Comparison of ENCODE assay signal across 11 cellular contexts in genomic region chrX:41664307-41665299, GRCh38. TPM values are rescaled to one million over a fixed set of nuclear protein-coding genes. Genes with fewer than 3 reads are reported as not detected.
DNase-seq lines count a peak whose midpoint lies in the region; ATAC-seq and TF ChIP-seq lines count a peak whose summit lies in the region.
"Had no signal": no experiment of that assay in that cellular context is flagged by ENCODE, and none has a peak within 500 bp of the region (broad histone marks: within the 10 kb centered on the region; RNA-seq: fewer than 3 reads in every experiment).

No MANE protein-coding gene starts in this region.

- no peaks in the 10 kb centered on the region for H3K9me3 ChIP-seq in upper lobe of right lung

- H3K36me3 ChIP-seq in upper lobe of right lung = no peaks in the 10 kb centered on the region
- H3K36me3 ChIP-seq: WERI-Rb-1 had no signal

- intact Hi-C loops in upper lobe of right lung (cut with DNase I) = no loop called here

- DNase-seq in fibroblast of villous mesenchyme (ENCODE audit: low read depth) = peak; percentile 7
- no peak for DNase-seq in NCI-H1694 treated with DMSO at 0.1 percent for 48 hours (lab: John Stamatoyannopoulos, UW)
- no peak for DNase-seq in hippocampal formation (lab: John Stamatoyannopoulos, UW)
- DNase-seq in upper lobe of right lung = no peak
- DNase-seq in NCI-H2029 (lab: John Stamatoyannopoulos, UW) = no peak
- DNase-seq: NCI-H187, WERI-Rb-1 had no signal

- no peak for TF ChIP-seq CTCF in fibroblast of villous mesenchyme (IDR thresholded peaks at IDR 0.05; ENCODE audit: insufficient read depth, low read depth, low read length)
- no peak for TF ChIP-seq CTCF in upper lobe of right lung (IDR thresholded peaks at IDR 0.05)

- H3K4me1 ChIP-seq in upper lobe of right lung = no peaks in the 10 kb centered on the region

- H3K27ac ChIP-seq in upper lobe of right lung = no peak overlapping the region
- H3K27ac ChIP-seq: WERI-Rb-1 had no signal

- H3K27me3 ChIP-seq in upper lobe of right lung = no peaks in the 10 kb centered on the region

- H3K4me3 ChIP-seq in fibroblast of villous mesenchyme (ENCODE audit: low read depth, low read length) (no peak overlapping the region), upper lobe of right lung (no peak overlapping the region)

- ATAC-seq in GM18861 (IDR thresholded peaks at IDR 0.05; ENCODE audit: unreplicated experiment) (peak; percentile 80), GM21423 (IDR thresholded peaks at IDR 0.05; ENCODE audit: unreplicated experiment) (peak; percentile 89), HG03432 (IDR thresholded peaks at IDR 0.05; ENCODE audit: unreplicated experiment) (peak; percentile 96), upper lobe of right lung (no peak)

RNA-seq across cellular contexts. Expression of gene GPR34, which starts 24.2 kb away (rescaled TPM):
- under 0.01 TPM in 1 of 2 replicates, not detected in the other for total RNA-seq in fibroblast of villous mesenchyme
- 28.0 TPM for total RNA-seq in upper lobe of right lung
- total RNA-seq: endothelial cell of umbilical vein had no signal

RNA-seq across cellular contexts. Expression of gene GPR82, which starts 59.4 kb away (rescaled TPM):
- total RNA-seq in fibroblast of villous mesenchyme (under 0.01 TPM in 1 of 2 replicates, not detected in the other), upper lobe of right lung (3.4 TPM)
- total RNA-seq: endothelial cell of umbilical vein had no signal

Comparison
In these comparisons a context has a peak if more than half of its experiments do, and no peak if none do; other contexts are left out.
1. RNA of gene GPR34, which starts 24.2 kb away (total RNA-seq): 28.0 TPM in upper lobe of right lung (single experiment); under 0.01 TPM in fibroblast of villous mesenchyme; every median in the first group is over 10 times any median in the second.